In the genomic region with DNA sequence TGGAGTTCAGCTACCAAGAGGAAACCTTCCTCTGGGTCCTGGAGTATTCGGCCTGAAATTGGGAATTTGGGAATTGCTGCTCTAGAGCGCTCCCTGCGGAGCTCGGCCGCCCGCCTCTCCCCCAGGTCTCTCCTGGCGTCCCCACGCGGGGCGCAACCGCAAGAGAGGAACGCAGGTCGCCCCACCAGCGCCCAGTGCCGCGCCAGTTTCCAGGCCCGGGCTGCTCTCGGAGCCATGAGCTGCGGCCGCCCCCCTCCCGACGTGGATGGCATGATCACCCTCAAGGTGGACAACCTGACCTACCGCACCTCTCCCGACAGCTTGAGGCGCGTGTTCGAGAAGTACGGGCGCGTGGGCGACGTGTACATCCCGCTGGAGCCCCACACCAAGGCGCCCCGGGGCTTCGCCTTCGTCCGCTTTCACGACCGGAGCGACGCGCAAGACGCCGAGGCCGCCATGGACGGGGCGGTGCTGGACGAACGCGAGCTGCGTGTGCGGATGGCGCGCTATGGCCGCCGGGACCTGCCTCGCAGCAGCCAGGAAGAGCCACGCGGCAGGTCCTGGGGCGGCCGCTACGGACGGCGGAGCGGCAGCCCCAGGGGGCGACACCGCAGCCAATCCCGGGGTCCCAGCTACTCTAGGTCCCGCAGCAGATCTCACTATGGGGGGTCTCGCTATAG, we compare ENCODE assay signal across 14 cellular contexts. TPM values are rescaled to one million over a fixed set of nuclear protein-coding genes. Genes with fewer than 3 reads are reported as not detected.
A peak's percentile ranks its signal among the peaks of the same experiment; 100 is the strongest.
DNase-seq lines count a peak whose midpoint lies in the region; ATAC-seq and TF ChIP-seq lines count a peak whose summit lies in the region.
"Not testable (repeated sequence)": the region's sequence is repeated elsewhere in the genome, so short reads cannot be mapped to it uniquely, and the experiment has no call there.
"Had no signal": no experiment of that assay in that cellular context is flagged by ENCODE, and none has a peak within 500 bp of the region (broad histone marks: within the 10 kb centered on the region; RNA-seq: fewer than 3 reads in every experiment).

No MANE protein-coding gene starts in this region.

- ATAC-seq in CD8-positive, alpha-beta T cell, result peak; percentile 49
- peak; percentile 62 for ATAC-seq in activated CD8-positive, alpha-beta T cell treated with anti-CD3 and anti-CD28 coated beads for 36 hours
- ATAC-seq in heart left ventricle (peak in 3 of 4 donors; percentile 51 to 67 (median 55)), upper lobe of right lung (peak; percentile 60)
- not testable (repeated sequence) for ATAC-seq in lung (ENCODE audit: insufficient read depth, low FRiP score)

- 12 to 24% (median 18%) methylated on average over 14 to 71 of the region's 71 CpGs for WGBS in heart left ventricle, 4 donors
- WGBS in lung, 2 donors, result 21% methylated on average over 67 to 71 of the region's 71 CpGs

- POLR2A ChIA-PET in CD8-positive, alpha-beta T cell (lab: Charles Lee), result interaction anchor here (1.1 kb wide), 1 partner anchor 30 kb away, joined by 3 read pairs; no protein-coding TSS in a partner anchor
- POLR2A ChIA-PET in activated CD8-positive, alpha-beta T cell treated with anti-CD3 and anti-CD28 coated beads for 36 hours (lab: Charles Lee), result not testable (repeated sequence)

- not testable (repeated sequence) for TF ChIP-seq POLR2A in heart left ventricle (IDR thresholded peaks at IDR 0.05)

- not testable (repeated sequence) for H3K4me3 ChIP-seq in CD8-positive, alpha-beta T cell (ENCODE audit: low read depth, low read length)
- H3K4me3 ChIP-seq in astrocyte of the cerebellum (ENCODE audit: low read depth, low read length) (peak overlapping the region; percentile 30), endocrine pancreas (ENCODE audit: control insufficient read depth, insufficient read depth, low read length) (peak overlapping the region; percentile 19), heart left ventricle (peak overlapping the region; percentile 18 to 59 (median 46)), lung (peak overlapping the region; percentile 28), skin epidermis (peak overlapping the region; percentile 6 to 40 (median 32)), upper lobe of right lung (peak overlapping the region; percentile 31)

- peaks cover 25% of the 10 kb centered on the region for H3K27me3 Mint-ChIP-seq in CD8-positive, alpha-beta T cell (ENCODE audit: low read depth)
- peaks cover 19% of the 10 kb centered on the region for H3K27me3 Mint-ChIP-seq in activated CD8-positive, alpha-beta T cell treated with anti-CD3 and anti-CD28 coated beads for 36 hours

- H3K27me3 ChIP-seq in CD8-positive, alpha-beta T cell (ENCODE audit: insufficient read depth, low read length); endocrine pancreas (ENCODE audit: control insufficient read depth, insufficient read depth, low read length); lung (ENCODE audit: control insufficient read depth, insufficient read depth): not testable (repeated sequence)
- peaks cover 4 to 37% (median 12%) of the 10 kb centered on the region in 9 donors for H3K27me3 ChIP-seq in heart left ventricle
- H3K27me3 ChIP-seq in upper lobe of right lung, result peaks cover 27% of the 10 kb centered on the region

- not testable (repeated sequence) for H3K9me3 Mint-ChIP-seq in CD8-positive, alpha-beta T cell; activated CD8-positive, alpha-beta T cell treated with anti-CD3 and anti-CD28 coated beads for 36 hours

- DNase-seq in CD8-positive, alpha-beta T cell, result peak in 1 of 7 experiments; percentile 19
- DNase-seq in activated CD8-positive, alpha-beta T cell treated with anti-CD3 and anti-CD28 coated beads for 36 hours, result peak; percentile 10
- DNase-seq in astrocyte of the cerebellum (ENCODE audit: low read depth); heart left ventricle; lung (ENCODE audit: low spot score); upper lobe of right lung: not testable (repeated sequence)

- not testable (repeated sequence) for H3K27ac ChIP-seq in CD8-positive, alpha-beta T cell (ENCODE audit: low read depth, low read length); heart left ventricle; upper lobe of right lung
- H3K27ac ChIP-seq in lung (ENCODE audit: low read depth in 1 of 2, low read length in 1 of 2) (peak overlapping the region in 1 of 2 donors; percentile 30), skin epidermis (peak overlapping the region in 1 of 21 experiments; percentile 47)

- H3K27ac Mint-ChIP-seq in CD8-positive, alpha-beta T cell; activated CD8-positive, alpha-beta T cell treated with anti-CD3 and anti-CD28 coated beads for 36 hours: not testable (repeated sequence)

- not testable (repeated sequence) for H3K4me1 ChIP-seq in CD8-positive, alpha-beta T cell (ENCODE audit: insufficient read depth, low read length); endocrine pancreas (ENCODE audit: control insufficient read depth, insufficient read depth, low read length); heart left ventricle; lung (ENCODE audit: control insufficient read depth in 2 of 2, insufficient read depth in 2 of 2, low read length in 2 of 2); upper lobe of right lung

- not testable (repeated sequence) for H3K36me3 ChIP-seq in CD8-positive, alpha-beta T cell (ENCODE audit: insufficient read depth, low read length); endocrine pancreas (ENCODE audit: control insufficient read depth, insufficient read depth, low read length); heart left ventricle; lung (ENCODE audit: control insufficient read depth in 2 of 2, insufficient read depth in 2 of 2, low read length in 2 of 2); upper lobe of right lung

- not testable (repeated sequence) for TF ChIP-seq CTCF in CD8-positive, alpha-beta T cell (IDR thresholded peaks at IDR 0.05); activated CD8-positive, alpha-beta T cell treated with anti-CD3 and anti-CD28 coated beads for 36 hours (IDR thresholded peaks at IDR 0.05); astrocyte of the cerebellum (IDR thresholded peaks at IDR 0.05; ENCODE audit: low read depth, low read length, missing control alignments); lung (IDR thresholded peaks at IDR 0.05; ENCODE audit: control extremely low read depth, extremely low read depth); upper lobe of right lung (IDR thresholded peaks at IDR 0.05)
- peak in 2 of 12 donors; percentile 19 to 24 for TF ChIP-seq CTCF in heart left ventricle (IDR thresholded peaks at IDR 0.05)

- CTCF ChIA-PET in CD8-positive, alpha-beta T cell (lab: Charles Lee), result not testable (repeated sequence)
- CTCF ChIA-PET in activated CD8-positive, alpha-beta T cell treated with anti-CD3 and anti-CD28 coated beads for 36 hours (lab: Charles Lee), result interaction anchor here (1.3 kb wide), 1 partner anchor 140 kb away, joined by 3 read pairs; no protein-coding TSS in a partner anchor

- not testable (repeated sequence) for H3K9ac ChIP-seq in endocrine pancreas (ENCODE audit: control insufficient read depth, insufficient read depth, low read length)

- in situ Hi-C loops in astrocyte of the cerebellum (cut with HindIII; ENCODE audit: low sequenced_read_pairs), result not testable (repeated sequence)

- H3K4me1 Mint-ChIP-seq in CD8-positive, alpha-beta T cell (ENCODE audit: low read depth); activated CD8-positive, alpha-beta T cell treated with anti-CD3 and anti-CD28 coated beads for 36 hours (ENCODE audit: low read depth): not testable (repeated sequence)

- H3K9me3 ChIP-seq in CD8-positive, alpha-beta T cell (ENCODE audit: low read length); endocrine pancreas (ENCODE audit: control insufficient read depth, low read length); heart left ventricle; lung (ENCODE audit: control insufficient read depth in 2 of 2, insufficient read depth in 1 of 2, low read length in 1 of 2); upper lobe of right lung: not testable (repeated sequence)

- intact Hi-C loops in CD8-positive, alpha-beta T cell (cut with DNase I, micrococcal nuclease); activated CD8-positive, alpha-beta T cell treated with anti-CD3 and anti-CD28 coated beads for 36 hours (cut with micrococcal nuclease); heart left ventricle (cut with DNase I); upper lobe of right lung (cut with DNase I): not testable (repeated sequence)

- H3K36me3 Mint-ChIP-seq in CD8-positive, alpha-beta T cell; activated CD8-positive, alpha-beta T cell treated with anti-CD3 and anti-CD28 coated beads for 36 hours (ENCODE audit: low read depth): not testable (repeated sequence)

- H3K4me3 Mint-ChIP-seq in CD8-positive, alpha-beta T cell, result peak overlapping the region; percentile 35
- not testable (repeated sequence) for H3K4me3 Mint-ChIP-seq in activated CD8-positive, alpha-beta T cell treated with anti-CD3 and anti-CD28 coated beads for 36 hours

RNA-seq across cellular contexts. Expression of gene KDM4F, which starts 11.7 kb away (rescaled TPM):
- total RNA-seq in CD8-positive, alpha-beta T cell, result not detected
- total RNA-seq in activated CD8-positive, alpha-beta T cell treated with anti-CD3 and anti-CD28 coated beads for 36 hours, result not detected
- total RNA-seq in heart left ventricle, result not detected
- not detected for polyA plus RNA-seq in heart left ventricle
- not detected for total RNA-seq in lung
- not detected for polyA plus RNA-seq in lung
- total RNA-seq in upper lobe of right lung, result not detected
- total RNA-seq: Calu3; G401; lung microvascular endothelial cell; renal cortical epithelial cell; T-helper 1 cell treated with Interleukin-12 subunit alpha and Interleukin-12 subunit beta and Interleukin-4 antibody, amounts not matched to agents 30 ng/mL and 1 ng/mL, for 36 hours had no signal
- polyA plus RNA-seq: neural cell had no signal

RNA-seq across cellular contexts. Expression of gene KDM4E, which starts 12.4 kb away (rescaled TPM):
- total RNA-seq in CD8-positive, alpha-beta T cell, result not detected
- not detected for total RNA-seq in activated CD8-positive, alpha-beta T cell treated with anti-CD3 and anti-CD28 coated beads for 36 hours
- total RNA-seq in heart left ventricle (not detected), lung (not detected), upper lobe of right lung (not detected)
- polyA plus RNA-seq in heart left ventricle (not detected), lung (not detected)
- total RNA-seq: Calu3; lung microvascular endothelial cell; renal cortical epithelial cell; T-helper 1 cell treated with Interleukin-12 subunit alpha and Interleukin-12 subunit beta and Interleukin-4 antibody, amounts not matched to agents 30 ng/mL and 1 ng/mL, for 36 hours had no signal
- polyA plus RNA-seq: neural cell had no signal

RNA-seq across cellular contexts. Expression of gene SRSF8, which starts 29.2 kb away (rescaled TPM):
- 10 to 100 TPM; 51.8 to 53.8 TPM for total RNA-seq in CD8-positive, alpha-beta T cell
- total RNA-seq in activated CD8-positive, alpha-beta T cell treated with anti-CD3 and anti-CD28 coated beads for 36 hours, result 10 to 100 TPM; 23.0 to 24.7 TPM
- 10 to 100 TPM; 20.0 to 26.5 (median 23.4) TPM for total RNA-seq in heart left ventricle
- 10 to 100 TPM; 20.0 to 22.1 TPM for polyA plus RNA-seq in heart left ventricle
- total RNA-seq in lung, result 10 to 100 TPM; 24.0 to 41.4 TPM
- polyA plus RNA-seq in lung, result 10 to 100 TPM; 22.6 to 49.0 TPM
- total RNA-seq in upper lobe of right lung, result 42.2 TPM

RNA-seq across cellular contexts. Expression of gene ENDOD1, which starts 52.1 kb away (rescaled TPM):
- 1 to 10 TPM; 5.6 to 5.9 TPM for total RNA-seq in CD8-positive, alpha-beta T cell
- total RNA-seq in activated CD8-positive, alpha-beta T cell treated with anti-CD3 and anti-CD28 coated beads for 36 hours, result 10 to 100 TPM; 13.0 to 14.1 TPM
- total RNA-seq in heart left ventricle, result 10 to 100 TPM in 8 of 9 donors, 1 to 10 TPM in 1; 9.7 to 28.5 (median 12.9) TPM
- polyA plus RNA-seq in heart left ventricle, result 10 to 100 TPM in 1 of 2 donors, 1 to 10 TPM in 1; 4.0 to 11.6 TPM
- total RNA-seq in lung, result 10 to 100 TPM; 33.0 to 55.1 TPM
- polyA plus RNA-seq in lung, result 10 to 100 TPM; 10.4 to 17.0 TPM
- total RNA-seq in upper lobe of right lung, result 32.2 TPM
